14 cellular contexts compared by ENCODE assay signal in genomic region chr6:111818539-111819226, GRCh38. TPM values are rescaled to one million over a fixed set of nuclear protein-coding genes. Genes with fewer than 3 reads are reported as not detected.
DNase-seq lines count a peak whose midpoint lies in the region; ATAC-seq, FAIRE-seq and TF ChIP-seq lines count a peak whose summit lies in the region.
"Had no signal": no experiment of that assay in that cellular context is flagged by ENCODE, and none has a peak within 500 bp of the region (broad histone marks: within the 10 kb centered on the region; RNA-seq: fewer than 3 reads in every experiment).

No MANE protein-coding gene starts in this region.

- peaks cover 0 to 5% of the 10 kb centered on the region in 2 experiments; a peak in 3 of 5 replicates for H3K9me3 Mint-ChIP-seq in H9
- H3K9me3 Mint-ChIP-seq in naive thymus-derived CD8-positive, alpha-beta T cell, result no peaks in the 10 kb centered on the region

- H3K23ac ChIP-seq in H9 (ENCODE audit: insufficient read length, low read depth, low read length), result no peak overlapping the region

- H3K79me1 ChIP-seq in H9 (ENCODE audit: insufficient read depth, low read depth, low read length, poor library complexity, severe bottlenecking), result no peaks in the 10 kb centered on the region

- H2BK5ac ChIP-seq in H9 (ENCODE audit: insufficient read length, low read length), result peak overlapping the region; percentile 79

- no peak overlapping the region for H2BK15ac ChIP-seq in H9 (ENCODE audit: low read depth, low read length)

- H3K56ac ChIP-seq in H9 (ENCODE audit: insufficient read length, low read depth, low read length), result no peak overlapping the region

- no peak for TF ChIP-seq CTCF in H9 (conservative IDR thresholded peaks at IDR 0.05)
- TF ChIP-seq CTCF in bronchial epithelial cell (IDR thresholded peaks at IDR 0.05; ENCODE audit: insufficient read depth, low read length, severe bottlenecking), result no peak
- TF ChIP-seq CTCF in HepG2 (CRISPR knock-in tag; IDR thresholded peaks at IDR 0.05), result no peak

- peaks cover 5 to 21% (median 14%) of the 10 kb centered on the region in 3 experiments for H3K36me3 Mint-ChIP-seq in H9 (ENCODE audit: insufficient read depth in 1 of 3, low read depth in 3 of 3)
- H3K36me3 Mint-ChIP-seq in naive thymus-derived CD8-positive, alpha-beta T cell, result peaks cover 0 to 20% (median 8%) of the 10 kb centered on the region in 3 donors

- H3K27me3 ChIP-seq in H9 (ENCODE audit: insufficient read depth, low read length) (no peaks in the 10 kb centered on the region), bronchial epithelial cell (ENCODE audit: control insufficient read depth, insufficient read depth, low read length) (no peaks in the 10 kb centered on the region), HepG2 (ENCODE audit: control insufficient read depth in 1 of 2, insufficient read depth in 2 of 2, low read length in 2 of 2) (no peaks in the 10 kb centered on the region)
- H3K27me3 ChIP-seq: neutrophil, Peyer's patch had no signal

- H3K4me1 ChIP-seq in H9 (ENCODE audit: insufficient read depth, low read length) (no peaks in the 10 kb centered on the region), HepG2 (ENCODE audit: insufficient read depth, low read length) (peaks cover 9% of the 10 kb centered on the region)

- no peak overlapping the region for H2AK5ac ChIP-seq in H9 (ENCODE audit: insufficient read length, low read length)

- DNase-seq in AG08396 (ENCODE audit: low spot score) (peak; percentile 14), H9 (no peak), bronchial epithelial cell (ENCODE audit: low read depth) (no peak), AML-193 (lab: John Stamatoyannopoulos, UW) (no peak), HepG2 (ENCODE audit: low spot score) (no peak), putamen (ENCODE audit: low spot score) (no peak)
- no peak for DNase-seq in naive thymus-derived CD8-positive, alpha-beta T cell
- no peak for DNase-seq in activated CD4-positive, CD25-positive, alpha-beta regulatory T cell (lab: John Stamatoyannopoulos, UW)
- DNase-seq: endodermal cell; KG1; stimulated activated CD4-positive, alpha-beta T cell treated with anti-CD3 and anti-CD28 coated beads, Interleukin-2, amount 100 ng/mL, for 48 hours had no signal

- BruUV-seq in HepG2 (replicated peaks; lab: Mats Ljungman, UMichigan), result no TSS peak

- no peaks in the 10 kb centered on the region for H3K4me1 Mint-ChIP-seq in H9
- H3K4me1 Mint-ChIP-seq in naive thymus-derived CD8-positive, alpha-beta T cell, result peaks cover 29 to 73% (median 50%) of the 10 kb centered on the region in 4 donors

- H3K79me2 ChIP-seq in H9 (ENCODE audit: insufficient read depth, low read length) (peaks cover 3% of the 10 kb centered on the region; the same call in 1 of the 2 replicates), HepG2 (ENCODE audit: insufficient read depth, low read length) (no peaks in the 10 kb centered on the region)

- H4K5ac ChIP-seq in H9 (ENCODE audit: insufficient read length, low read depth, low read length), result no peak overlapping the region

- no peak overlapping the region for H4K8ac ChIP-seq in H9 (replicated peaks; ENCODE audit: insufficient read length, low read depth, low read length)

- H3K27me3 Mint-ChIP-seq in H9 (ENCODE audit: low read depth), result no peaks in the 10 kb centered on the region
- no peaks in the 10 kb centered on the region for H3K27me3 Mint-ChIP-seq in naive thymus-derived CD8-positive, alpha-beta T cell

- CTCF ChIA-PET in HepG2 (lab: Yijun Ruan, JAX; ENCODE audit: low intra/inter-chr PET ratio, low total read pairs), result no interaction called here

- POLR2A ChIA-PET in naive thymus-derived CD8-positive, alpha-beta T cell (lab: Charles Lee), result interaction anchor here (1.1 kb wide), 1 partner anchor 9 kb away, joined by 4 read pairs; no protein-coding TSS in a partner anchor
- POLR2A ChIA-PET in HepG2 (lab: Yijun Ruan, JAX), result no interaction called here

- intact Hi-C loops in HepG2 (cut with micrococcal nuclease; ENCODE audit: unreplicated experiment), result no loop called here

- no peak overlapping the region for H3K4me3 Mint-ChIP-seq in H9
- peak overlapping the region in 9 of 10 donors; percentile 17 to 69 (median 52) for H3K4me3 Mint-ChIP-seq in naive thymus-derived CD8-positive, alpha-beta T cell
- H3K4me3 Mint-ChIP-seq: endodermal cell had no signal

- H3K27ac ChIP-seq in H9 (ENCODE audit: insufficient read length, low read depth, low read length) (no peak overlapping the region), HepG2 (ENCODE audit: extremely low read length, insufficient read depth, low read length) (no peak overlapping the region)
- H3K27ac ChIP-seq: neutrophil had no signal

- H3K4ac ChIP-seq in H9 (ENCODE audit: low read depth, low read length), result no peak overlapping the region

- H3K27ac Mint-ChIP-seq in H9, result peak overlapping the region in 1 of 3 experiments; percentile 4; a peak in 1 of 7 replicates
- H3K27ac Mint-ChIP-seq in naive thymus-derived CD8-positive, alpha-beta T cell, result peak overlapping the region in 8 of 10 donors; percentile 41 to 88 (median 78)
- H3K27ac Mint-ChIP-seq: endodermal cell had no signal

- H3K18ac ChIP-seq in H9 (ENCODE audit: insufficient read length, low read depth, low read length), result no peak overlapping the region

- no CpG with 5 or more reads among the region's 5 CpGs for WGBS in H9 (ENCODE audit: extremely low coverage, insufficient read length, low lambda C conversion rate)
- WGBS in HepG2 (ENCODE audit: low lambda C conversion rate), result 67% methylated on average over 5 of the region's 5 CpGs

- H3K9me3 ChIP-seq in H9 (ENCODE audit: control insufficient read depth, low read depth, low read length) (no peaks in the 10 kb centered on the region), HepG2 (ENCODE audit: low read length) (no peaks in the 10 kb centered on the region)
- H3K9me3 ChIP-seq: neutrophil, Peyer's patch had no signal

- H3K23me2 ChIP-seq in H9 (ENCODE audit: insufficient read length, low read depth, low read length, poor library complexity, severe bottlenecking), result no peaks in the 10 kb centered on the region

- no peak overlapping the region for H2BK12ac ChIP-seq in H9 (ENCODE audit: insufficient read length, low read depth, low read length)

- FAIRE-seq in bronchial epithelial cell (lab: Jason Lieb, UNC) (peak; percentile 95), HepG2 (lab: Jason Lieb, UNC) (no peak)
- FAIRE-seq: TTC549 had no signal

- no peak overlapping the region for H4K91ac ChIP-seq in H9 (ENCODE audit: insufficient read length, low read depth, low read length)

- H3T11ph ChIP-seq in H9 (ENCODE audit: low read length), result no peak overlapping the region

- H4K20me1 ChIP-seq in H9 (ENCODE audit: control insufficient read depth, insufficient read depth, insufficient read length) (no peaks in the 10 kb centered on the region), HepG2 (ENCODE audit: insufficient read depth, low read length) (no peaks in the 10 kb centered on the region)

- H2AFZ ChIP-seq in H9 (ENCODE audit: low read length) (no peak overlapping the region), HepG2 (ENCODE audit: low read length) (no peak overlapping the region)

- TF ChIP-seq EP300 in HepG2 (IDR thresholded peaks at IDR 0.05; ENCODE audit: low read depth in 2 of 2, low read length in 2 of 2) (no peak), HepG2 (CRISPR knock-in tag; IDR thresholded peaks at IDR 0.05; ENCODE audit: borderline replicate concordance) (no peak)

- no peak overlapping the region for H2BK20ac ChIP-seq in H9 (ENCODE audit: low read depth, low read length, poor library complexity, severe bottlenecking)

- H3K4me2 ChIP-seq in H9 (ENCODE audit: insufficient read depth, insufficient read length, low read length) (no peak overlapping the region), HepG2 (ENCODE audit: low read depth, low read length) (no peak overlapping the region)

- H3K4me3 ChIP-seq in bronchial epithelial cell (ENCODE audit: low read depth, low read length) (no peak overlapping the region), HepG2 (replicated peaks in 1 of 3; ENCODE audit: insufficient read depth in 1 of 3, low read depth in 2 of 3, low read length in 3 of 3) (no peak overlapping the region)
- H3K4me3 ChIP-seq: Peyer's patch had no signal

- no peak for TF ChIP-seq RAD21 in HepG2 (CRISPR knock-in tag; IDR thresholded peaks at IDR 0.05)

- in situ Hi-C loops in HepG2 (cut with HindIII; ENCODE audit: extremely low pct_ligation_motif_present, low pct_unique_long_range_greater_than_20kb), result no loop called here

- H3K14ac ChIP-seq in H9 (ENCODE audit: insufficient read depth, low read length), result no peak overlapping the region

- no peak for TF ChIP-seq POLR2A in HepG2 (IDR thresholded peaks at IDR 0.05; ENCODE audit: insufficient read depth in 1 of 2, low read depth in 2 of 2, low read length in 2 of 2)

- H3K36me3 ChIP-seq in bronchial epithelial cell (ENCODE audit: control insufficient read depth, insufficient read depth, low read length) (no peaks in the 10 kb centered on the region), HepG2 (replicated peaks in 1 of 2; ENCODE audit: control insufficient read depth in 1 of 2, insufficient read depth in 2 of 2, low read length in 2 of 2) (no peaks in the 10 kb centered on the region)
- H3K36me3 ChIP-seq: neutrophil, Peyer's patch had no signal

- peak; percentile 51 to 59 for ATAC-seq in naive thymus-derived CD8-positive, alpha-beta T cell
- no peak for ATAC-seq in HepG2

- H2BK120ac ChIP-seq in H9 (ENCODE audit: low read depth, low read length, poor library complexity, severe bottlenecking), result no peak overlapping the region

- no peak overlapping the region for H3K9ac ChIP-seq in H9 (ENCODE audit: extremely low read depth, insufficient read length, low read length)
- H3K9ac ChIP-seq in HepG2 (ENCODE audit: insufficient read depth, low read depth, low read length), result no peak overlapping the region

RNA-seq across cellular contexts. Expression of gene FYN, which starts 54.6 kb away (rescaled TPM):
- total RNA-seq in H9 (2021) (63.3 and 64.8 TPM in 2 replicates), bronchial epithelial cell (38.7 and 75.0 TPM in 2 replicates), HepG2 (2016; rRNA removed; fragmentation: Illumina TruSeq; extraction: Trizol) (14.6 and 15.5 TPM in 2 replicates)
- total RNA-seq in naive thymus-derived CD8-positive, alpha-beta T cell, result 100 to 1,000 TPM; 521 to 531 TPM
- 100 to 1,000 TPM; 159 to 317 (median 317) TPM for polyA plus RNA-seq in naive thymus-derived CD8-positive, alpha-beta T cell
- 3.6 and 4.1 TPM in 2 replicates for total RNA-seq in HepG2 (2016; cell fraction: cytosol; rRNA removed; fragmentation: Illumina TruSeq; extraction: Trizol; ENCODE audit: low read depth)
- 13.7 and 16.0 TPM in 2 replicates for total RNA-seq in HepG2 (2016; cell fraction: insoluble cytoplasmic fraction; rRNA removed; fragmentation: Illumina TruSeq; extraction: Trizol)
- total RNA-seq in HepG2 (2016; cell fraction: membrane; rRNA removed; fragmentation: Illumina TruSeq; extraction: Trizol), result 11.6 and 12.0 TPM in 2 replicates
- total RNA-seq in HepG2 (2016; cell fraction: nucleus; rRNA removed; fragmentation: Illumina TruSeq; extraction: Trizol), result 17.8 and 19.2 TPM in 2 replicates
- 22.6 and 24.6 TPM in 2 replicates for polyA plus RNA-seq in HepG2 (2011; rRNA removed)
- 16.8 and 28.6 TPM in 2 replicates for polyA plus RNA-seq in HepG2 (2011; cell fraction: cytosol; rRNA removed)
- polyA plus RNA-seq in HepG2 (2011; cell fraction: nucleus; rRNA removed), result 31.3 and 40.2 TPM in 2 replicates
- 22.4 and 23.4 TPM in 2 replicates for polyA plus RNA-seq in HepG2 (2012)
- polyA plus RNA-seq in HepG2 (2016; cell fraction: cytosol; fragmentation: Illumina TruSeq; extraction: Trizol; ENCODE audit: low read depth), result 3.4 and 3.5 TPM in 2 replicates
- polyA plus RNA-seq in HepG2 (2016; cell fraction: insoluble cytoplasmic fraction; fragmentation: Illumina TruSeq; extraction: Trizol; ENCODE audit: low read depth), result 18.8 and 20.1 TPM in 2 replicates
- 10.6 and 11.8 TPM in 2 replicates for polyA plus RNA-seq in HepG2 (2016; cell fraction: membrane; fragmentation: Illumina TruSeq; extraction: Trizol; ENCODE audit: low read depth)
- 17.9 and 20.2 TPM in 2 replicates for polyA plus RNA-seq in HepG2 (2016; cell fraction: nucleus; fragmentation: Illumina TruSeq; extraction: Trizol; ENCODE audit: insufficient read depth, low read depth)
- 37.8 and 75.6 TPM in 2 replicates for polyA minus RNA-seq in HepG2 (2011; rRNA and poly(A)+ RNA removed; ENCODE audit: low replicate concordance)
- 19.1 and 20.6 TPM in 2 replicates for polyA minus RNA-seq in HepG2 (2011; cell fraction: cytosol; rRNA and poly(A)+ RNA removed)
- 45.1 and 62.6 TPM in 2 replicates for polyA minus RNA-seq in HepG2 (2011; cell fraction: nucleus; rRNA and poly(A)+ RNA removed)

Comparison
In these comparisons a context has a peak if more than half of its experiments do, and no peak if none do; other contexts are left out.
1. H3K4me3 Mint-ChIP-seq: peak in naive thymus-derived CD8-positive, alpha-beta T cell (9 of 10); none in H9 (0 of 2).